21 cellular contexts compared by ENCODE assay signal in genomic region chr1:174892016-174892415, GRCh38.
"Had no signal": no experiment of that assay in that cellular context is flagged by ENCODE, and none has a peak within 500 bp of the region (broad histone marks: within the 10 kb centered on the region; RNA-seq: fewer than 3 reads in every experiment).

No MANE protein-coding gene starts in this region.

- DNase-seq: effector CD4-positive, alpha-beta T cell; endodermal cell; erythroblast; foreskin keratinocyte; hippocampal formation; kidney glomerular epithelial cell; lower lobe of right lung; mesenchymal stem cell; midbrain; naive B cell; occipital lobe; pancreas; sigmoid colon; small intestine; stimulated activated CD4-positive, alpha-beta T cell treated with anti-CD3 and anti-CD28 coated beads, Interleukin-12 subunit alpha, Interleukin-12 subunit beta, amount 100 ng/mL, for 4 hours; stimulated activated naive CD4-positive, alpha-beta T cell treated with Interleukin-2 at 50 U/mL for 16 hours; thyroid gland had no signal

- H3K4me3 ChIP-seq: coronary artery, lower lobe of right lung, pancreas, prostate gland, sigmoid colon, suprapubic skin, thyroid gland had no signal

- H3K36me3 ChIP-seq: lower lobe of right lung, pancreas, prostate gland, suprapubic skin, thyroid gland had no signal

- ATAC-seq: foreskin keratinocyte, left lobe of liver, lower lobe of right lung, pancreas had no signal

- H3K4me1 ChIP-seq: foreskin keratinocyte, prostate gland, sigmoid colon, suprapubic skin, thyroid gland had no signal

- H3K9me3 ChIP-seq: lower lobe of right lung, pancreas, prostate gland, sigmoid colon, suprapubic skin, thyroid gland had no signal

- H3K27me3 ChIP-seq: foreskin keratinocyte, pancreas, sigmoid colon, suprapubic skin, thyroid gland had no signal

- H3K27ac ChIP-seq: coronary artery, foreskin keratinocyte, lower lobe of right lung, pancreas, prostate gland, sigmoid colon, suprapubic skin, thyroid gland had no signal
